In the genomic region with DNA sequence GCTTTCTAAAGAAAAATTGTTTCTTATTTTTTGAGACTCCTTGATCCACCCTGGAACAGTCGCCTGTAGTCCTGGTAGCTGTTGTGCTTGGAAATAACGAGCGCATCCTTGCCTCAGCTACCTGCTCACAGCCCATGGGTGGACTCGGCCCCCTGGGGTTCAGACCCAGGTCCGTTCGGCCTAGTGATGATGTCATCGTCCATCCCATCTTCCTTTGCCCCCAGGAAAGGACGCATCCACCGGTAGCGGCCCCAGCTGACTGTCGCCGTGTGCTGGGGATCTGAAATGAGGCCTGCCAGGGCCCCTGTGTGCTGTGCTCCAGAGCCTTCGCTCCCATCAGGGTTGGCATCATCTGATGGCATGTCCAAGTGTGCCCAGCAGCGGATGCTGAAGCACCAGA, we compare ENCODE assay signal across 30 cellular contexts. TPM values are rescaled to one million over a fixed set of nuclear protein-coding genes. Genes with fewer than 3 reads are reported as not detected.
"Had no signal": no experiment of that assay in that cellular context is flagged by ENCODE, and none has a peak within 500 bp of the region (broad histone marks: within the 10 kb centered on the region; RNA-seq: fewer than 3 reads in every experiment).

No MANE protein-coding gene starts in this region.

- H3K27me3 ChIP-seq: ovary, stomach, suprapubic skin, testis, tibial artery, transverse colon, upper lobe of right lung, uterus had no signal

- DNase-seq: naive B cell; naive thymus-derived CD8-positive, alpha-beta T cell; nephron progenitor cell; occipital lobe; ovary; right cardiac atrium; spleen; stimulated activated CD4-positive, alpha-beta T cell treated with anti-CD3 and anti-CD28 coated beads, Interleukin-12 subunit alpha, Interleukin-12 subunit beta, amount 100 ng/mL, for 4 hours; stimulated activated CD4-positive, alpha-beta T cell treated with anti-CD3 and anti-CD28 coated beads, Interleukin-2, amount 100 ng/mL, for 24 hours; stimulated activated CD4-positive, alpha-beta T cell treated with anti-CD3 and anti-CD28 coated beads, Interleukin-2, amount 100 ng/mL, for 48 hours; stimulated activated CD4-positive, alpha-beta T cell treated with anti-CD3 and anti-CD28 coated beads, Interleukin-4, amount 100 ng/mL, for 24 hours; stimulated activated naive B cell treated with anti-CD40 and anti-IgM and Interleukin-4, amounts not matched to agents 10 μg/mL and 1 μg/mL and 100 μg/mL, for 72 hours; stimulated activated naive CD4-positive, alpha-beta T cell treated with Interleukin-2 at 50 U/mL for 16 hours; stomach; testis; tibial artery; transverse colon; upper lobe of right lung; uterus had no signal

- H3K4me1 ChIP-seq: parathyroid adenoma, psoas muscle, spleen, stomach, suprapubic skin, testis, tibial artery, transverse colon, upper lobe of right lung, uterus had no signal

- H3K4me3 ChIP-seq: ovary, psoas muscle, skin epidermis, smooth muscle cell, spleen, stomach, suprapubic skin, testis, tibial artery, transverse colon, upper lobe of right lung, uterus had no signal

- ATAC-seq: naive thymus-derived CD8-positive, alpha-beta T cell; psoas muscle; right cardiac atrium; sciatic nerve; stimulated activated effector memory CD8-positive, alpha-beta T cell treated with anti-CD3 and anti-CD28 coated beads, Interleukin-12 subunit alpha, Interleukin-12 subunit beta, amount 100 ng/mL, for 72 hours; stimulated activated naive B cell treated with anti-CD40 and anti-IgM and Interleukin-4, amounts not matched to agents 10 μg/mL and 1 μg/mL and 100 μg/mL, for 72 hours; upper lobe of right lung had no signal

- H3K36me3 ChIP-seq: ovary, spleen, stomach, suprapubic skin, tibial artery, transverse colon, upper lobe of right lung, uterus had no signal

- H3K27ac ChIP-seq: ovary, parathyroid adenoma, psoas muscle, skin epidermis, spleen, stomach, suprapubic skin, testis, tibial artery, transverse colon, upper lobe of right lung, uterus had no signal

- H3K9me3 ChIP-seq: ovary, psoas muscle, spleen, stomach, suprapubic skin, testis, tibial artery, transverse colon, upper lobe of right lung, uterus had no signal

RNA-seq across cellular contexts. Expression of a gene that starts 12.0 kb away (rescaled TPM):
- total RNA-seq: naive thymus-derived CD8-positive, alpha-beta T cell; natural killer cell treated with Interleukin-12 subunit alpha and Interleukin-12 subunit beta and Interleukin-15 and Interleukin-18, amount 100 ng/mL, for 72 hours; osteoblast; renal cortical epithelial cell; right cardiac atrium; sciatic nerve; smooth muscle cell; spleen; stomach; subcutaneous adipose tissue; suprapubic skin; testis; transverse colon; upper lobe of right lung; uterus had no signal
